Comparison of ENCODE assay signal across 24 cellular contexts in the genomic region with DNA sequence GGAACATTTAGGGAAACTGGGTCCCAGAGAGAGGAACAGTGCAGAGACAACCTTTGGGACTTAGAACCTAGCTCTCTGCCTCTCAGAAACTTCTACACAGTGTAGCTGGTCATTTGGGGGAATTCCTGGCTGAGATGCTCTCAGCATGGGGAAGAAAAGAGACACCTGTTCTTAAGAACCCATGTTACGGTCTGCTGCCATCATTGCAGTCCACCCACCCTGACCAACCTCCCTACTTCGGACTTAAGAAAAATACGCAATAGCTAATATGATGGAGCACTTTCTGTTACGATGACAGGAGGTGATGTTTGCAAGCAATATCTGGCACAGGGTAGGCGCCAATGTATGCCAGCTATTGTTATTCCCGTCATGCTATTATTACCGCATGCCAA.
"Had no signal": no experiment of that assay in that cellular context is flagged by ENCODE, and none has a peak within 500 bp of the region (broad histone marks: within the 10 kb centered on the region; RNA-seq: fewer than 3 reads in every experiment).

No MANE protein-coding gene starts in this region.

- H3K4me1 Mint-ChIP-seq: activated CD4-positive, alpha-beta T cell treated with anti-CD3 and anti-CD28 coated beads, Interleukin-2, amount 10 ng/mL, durations not matched to agents 7 days and 5 days; activated T-helper 17 cell treated with anti-CD3 and anti-CD28 coated beads, Interleukin-2, amount 50 U/mL, for 72 hours; T-helper 17 cell had no signal

- H3K27me3 ChIP-seq: brain microvascular endothelial cell had no signal

- DNase-seq: activated CD4-positive, alpha-beta memory T cell treated with anti-CD3 and anti-CD28 coated beads for 36 hours; activated CD4-positive, alpha-beta T cell treated with anti-CD3 and anti-CD28 coated beads, Interleukin-2, amount 10 ng/mL, durations not matched to agents 7 days and 5 days; activated CD4-positive, CD25-positive, alpha-beta regulatory T cell; activated CD8-positive, alpha-beta memory T cell treated with anti-CD3 and anti-CD28 coated beads for 24 hours; activated gamma-delta T cell; activated naive CD4-positive, alpha-beta T cell treated with anti-CD3 and anti-CD28 coated beads for 36 hours; activated T-cell treated with anti-CD3 and anti-CD28 coated beads, Interleukin-2, amount 50 U/mL, for 4 hours; brain microvascular endothelial cell; MV-4-11; NCI-H1436; NCI-H187 treated with DMSO at 0.1 percent for 48 hours; NCI-H2081 treated with DMSO at 0.1 percent for 48 hours; NCI-H345; NCI-H510A; NK-92 treated with Interleukin-12 subunit alpha and Interleukin-12 subunit beta, amount 100 ng/mL, for 24 hours; PC-3; SHP77 treated with DMSO at 0.1 percent for 48 hours; T-helper 17 cell; T-helper 9 cell had no signal

- H3K27ac ChIP-seq: brain microvascular endothelial cell, cardiac muscle cell, KMS-11 had no signal

- ATAC-seq: activated T-cell treated with anti-CD3 and anti-CD28 coated beads, Interleukin-2, amount 50 U/mL, for 4 hours; activated T-helper 17 cell treated with anti-CD3 and anti-CD28 coated beads, Interleukin-2, amount 50 U/mL, for 72 hours; PC-3; T-helper 17 cell had no signal

- FAIRE-seq: RCC 7860 had no signal

- H3K36me3 Mint-ChIP-seq: activated CD4-positive, alpha-beta memory T cell treated with anti-CD3 and anti-CD28 coated beads for 36 hours; activated naive CD8-positive, alpha-beta T cell had no signal

- H3K4me3 Mint-ChIP-seq: activated CD4-positive, alpha-beta memory T cell treated with anti-CD3 and anti-CD28 coated beads for 36 hours; activated CD4-positive, alpha-beta T cell treated with anti-CD3 and anti-CD28 coated beads, Interleukin-2, amount 10 ng/mL, durations not matched to agents 7 days and 5 days; activated naive CD4-positive, alpha-beta T cell treated with anti-CD3 and anti-CD28 coated beads for 36 hours; activated naive CD8-positive, alpha-beta T cell; activated T-cell treated with anti-CD3 and anti-CD28 coated beads, Interleukin-2, amount 50 U/mL, for 4 hours; activated T-helper 17 cell treated with anti-CD3 and anti-CD28 coated beads, Interleukin-2, amount 50 U/mL, for 72 hours; T-helper 17 cell had no signal

- H3K9me3 Mint-ChIP-seq: activated CD4-positive, alpha-beta memory T cell treated with anti-CD3 and anti-CD28 coated beads for 36 hours; activated CD4-positive, alpha-beta T cell treated with anti-CD3 and anti-CD28 coated beads, Interleukin-2, amount 10 ng/mL, durations not matched to agents 7 days and 5 days; activated naive CD4-positive, alpha-beta T cell treated with anti-CD3 and anti-CD28 coated beads for 36 hours; activated T-cell treated with anti-CD3 and anti-CD28 coated beads, Interleukin-2, amount 50 U/mL, for 4 hours; activated T-helper 17 cell treated with anti-CD3 and anti-CD28 coated beads, Interleukin-2, amount 50 U/mL, for 72 hours had no signal

- H3K27me3 Mint-ChIP-seq: activated CD4-positive, alpha-beta T cell treated with anti-CD3 and anti-CD28 coated beads, Interleukin-2, amount 10 ng/mL, durations not matched to agents 7 days and 5 days had no signal

- H3K4me2 ChIP-seq: KMS-11 had no signal

- H3K9ac ChIP-seq: KMS-11 had no signal

- H3K4me3 ChIP-seq: cardiac muscle cell had no signal

- H3K27ac Mint-ChIP-seq: activated CD4-positive, alpha-beta memory T cell treated with anti-CD3 and anti-CD28 coated beads for 36 hours; activated CD4-positive, alpha-beta T cell treated with anti-CD3 and anti-CD28 coated beads, Interleukin-2, amount 10 ng/mL, durations not matched to agents 7 days and 5 days; activated naive CD4-positive, alpha-beta T cell treated with anti-CD3 and anti-CD28 coated beads for 36 hours; activated naive CD8-positive, alpha-beta T cell; activated T-helper 17 cell treated with anti-CD3 and anti-CD28 coated beads, Interleukin-2, amount 50 U/mL, for 72 hours; T-helper 17 cell had no signal

- H3K36me3 ChIP-seq: brain microvascular endothelial cell, cardiac muscle cell had no signal
